In genomic region chr4:55830048-55830447, GRCh38 we compare ENCODE assay signal across 34 cellular contexts.
"Had no signal": no experiment of that assay in that cellular context is flagged by ENCODE, and none has a peak within 500 bp of the region (broad histone marks: within the 10 kb centered on the region; RNA-seq: fewer than 3 reads in every experiment).

No MANE protein-coding gene starts in this region.

- H3K36me3 ChIP-seq: MG63 had no signal

- H3K27me3 ChIP-seq: MG63 had no signal

- DNase-seq: Karpas-422, Kasumi-1, KG1, MG63, MM.1S, MV-4-11, NCI-H1048, NCI-H1092, NCI-H1092 treated with DMSO at 0.1 percent for 48 hours, NCI-H1105, NCI-H1105 treated with DMSO at 0.1 percent for 48 hours, NCI-H1417, NCI-H1417 treated with DMSO at 0.1 percent for 48 hours, NCI-H1436, NCI-H1436 treated with DMSO at 0.1 percent for 48 hours, NCI-H146, NCI-H1694, NCI-H1694 treated with DMSO at 0.1 percent for 48 hours, NCI-H187, NCI-H187 treated with DMSO at 0.1 percent for 48 hours, NCI-H1930, NCI-H2029, NCI-H2029 treated with DMSO at 0.1 percent for 48 hours, NCI-H2081, NCI-H2081 treated with DMSO at 0.1 percent for 48 hours, NCI-H2107, NCI-H2171, NCI-H2171 treated with DMSO at 0.1 percent for 48 hours, NCI-H2227 treated with DMSO at 0.1 percent for 48 hours, NCI-H226, NCI-H345, NCI-H446, NCI-H446 treated with DMSO at 0.1 percent for 48 hours had no signal

- H3K9me3 ChIP-seq: MG63 had no signal

- H3K4me3 ChIP-seq: MG63 had no signal

- H3K4me2 ChIP-seq: KMS-11 had no signal

- H3K9ac ChIP-seq: KMS-11 had no signal

- H3K27ac ChIP-seq: KMS-11 had no signal
